2 cellular contexts compared by ENCODE assay signal in the genomic region with DNA sequence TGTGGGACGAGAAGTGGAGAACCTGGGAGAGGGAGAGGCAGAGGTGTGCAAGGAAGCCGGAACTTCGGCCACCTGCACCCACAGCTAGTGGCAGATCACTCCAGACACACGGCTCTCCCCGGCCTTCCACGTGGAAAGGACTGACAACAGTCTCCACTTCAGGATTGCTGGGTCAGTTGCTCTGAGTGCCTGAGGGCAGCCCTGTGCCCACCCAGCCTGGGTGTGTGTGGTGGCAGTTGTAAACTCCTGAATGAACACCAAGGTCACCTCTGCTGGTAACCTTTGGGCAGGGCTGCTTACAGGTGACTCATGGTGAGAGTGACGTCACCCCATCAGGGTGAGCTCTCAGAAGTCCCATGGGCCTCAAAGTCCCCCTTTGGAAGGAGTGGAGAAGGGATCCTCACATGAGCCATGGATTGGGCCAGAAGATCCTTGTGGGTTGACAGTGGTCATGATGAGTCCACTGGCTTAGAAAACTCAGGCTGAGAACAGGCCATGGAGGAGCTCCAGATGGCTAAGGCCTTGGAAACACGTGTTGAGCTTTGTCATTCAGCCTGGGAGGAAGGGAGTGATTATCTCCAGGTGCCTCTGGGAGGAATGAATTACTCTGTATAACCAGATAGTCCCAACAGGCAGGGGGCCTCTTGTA.
TF ChIP-seq lines count a peak whose summit lies in the region.

No MANE protein-coding gene starts in this region.

TF ChIP-seq in HEK293, 187 proteins besides CTCF, POLR2A, EP300 and RAD21 (continued from another document):
- TF ChIP-seq, protein P1, sequence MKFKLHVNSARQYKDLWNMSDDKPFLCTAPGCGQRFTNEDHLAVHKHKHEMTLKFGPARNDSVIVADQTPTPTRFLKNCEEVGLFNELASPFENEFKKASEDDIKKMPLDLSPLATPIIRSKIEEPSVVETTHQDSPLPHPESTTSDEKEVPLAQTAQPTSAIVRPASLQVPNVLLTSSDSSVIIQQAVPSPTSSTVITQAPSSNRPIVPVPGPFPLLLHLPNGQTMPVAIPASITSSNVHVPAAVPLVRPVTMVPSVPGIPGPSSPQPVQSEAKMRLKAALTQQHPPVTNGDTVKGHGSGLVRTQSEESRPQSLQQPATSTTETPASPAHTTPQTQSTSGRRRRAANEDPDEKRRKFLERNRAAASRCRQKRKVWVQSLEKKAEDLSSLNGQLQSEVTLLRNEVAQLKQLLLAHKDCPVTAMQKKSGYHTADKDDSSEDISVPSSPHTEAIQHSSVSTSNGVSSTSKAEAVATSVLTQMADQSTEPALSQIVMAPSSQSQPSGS (tag by site-specific recombination; IDR thresholded peaks at IDR 0.05; ENCODE audit: low read depth), result peak; percentile 61; the same call in 1 of the 2 replicates
- TF ChIP-seq ZNF366 (tag by site-specific recombination; conservative IDR thresholded peaks at IDR 0.05) (peak; percentile 58; the same call in 1 of the 2 replicates), ZFP37 (tag by site-specific recombination; IDR thresholded peaks at IDR 0.05) (0 out of 2 replicates have a peak, but pooled peaks have one; percentile 22), KLF1 (tag by site-specific recombination; IDR thresholded peaks at IDR 0.05) (peak; percentile 66), ZNF629 (tag by site-specific recombination; IDR thresholded peaks at IDR 0.05) (peak; percentile 74; the same call in 1 of the 2 replicates), SP7 (tag by site-specific recombination; IDR thresholded peaks at IDR 0.05) (peak; percentile 70), SALL2 (tag by site-specific recombination; IDR thresholded peaks at IDR 0.05; ENCODE audit: borderline replicate concordance) (no peak), HIC1 (tag by site-specific recombination; IDR thresholded peaks at IDR 0.05) (peak; percentile 87), KLF17 (tag by site-specific recombination; IDR thresholded peaks at IDR 0.05) (peak; percentile 93), ZNF792 (tag by site-specific recombination; IDR thresholded peaks at IDR 0.05) (no peak), ZNF423 (tag by site-specific recombination; IDR thresholded peaks at IDR 0.05) (no peak)
- TF ChIP-seq, protein P2, sequence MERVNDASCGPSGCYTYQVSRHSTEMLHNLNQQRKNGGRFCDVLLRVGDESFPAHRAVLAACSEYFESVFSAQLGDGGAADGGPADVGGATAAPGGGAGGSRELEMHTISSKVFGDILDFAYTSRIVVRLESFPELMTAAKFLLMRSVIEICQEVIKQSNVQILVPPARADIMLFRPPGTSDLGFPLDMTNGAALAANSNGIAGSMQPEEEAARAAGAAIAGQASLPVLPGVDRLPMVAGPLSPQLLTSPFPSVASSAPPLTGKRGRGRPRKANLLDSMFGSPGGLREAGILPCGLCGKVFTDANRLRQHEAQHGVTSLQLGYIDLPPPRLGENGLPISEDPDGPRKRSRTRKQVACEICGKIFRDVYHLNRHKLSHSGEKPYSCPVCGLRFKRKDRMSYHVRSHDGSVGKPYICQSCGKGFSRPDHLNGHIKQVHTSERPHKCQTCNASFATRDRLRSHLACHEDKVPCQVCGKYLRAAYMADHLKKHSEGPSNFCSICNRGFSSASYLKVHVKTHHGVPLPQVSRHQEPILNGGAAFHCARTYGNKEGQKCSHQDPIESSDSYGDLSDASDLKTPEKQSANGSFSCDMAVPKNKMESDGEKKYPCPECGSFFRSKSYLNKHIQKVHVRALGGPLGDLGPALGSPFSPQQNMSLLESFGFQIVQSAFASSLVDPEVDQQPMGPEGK (tag by site-specific recombination; IDR thresholded peaks at IDR 0.05), result peak; percentile 30; the same call in 1 of the 2 replicates

TF ChIP-seq in HepG2, 621 proteins besides CTCF, POLR2A, EP300 and RAD21 (continued from another document and continues in another):
- TF ChIP-seq, protein P3, sequence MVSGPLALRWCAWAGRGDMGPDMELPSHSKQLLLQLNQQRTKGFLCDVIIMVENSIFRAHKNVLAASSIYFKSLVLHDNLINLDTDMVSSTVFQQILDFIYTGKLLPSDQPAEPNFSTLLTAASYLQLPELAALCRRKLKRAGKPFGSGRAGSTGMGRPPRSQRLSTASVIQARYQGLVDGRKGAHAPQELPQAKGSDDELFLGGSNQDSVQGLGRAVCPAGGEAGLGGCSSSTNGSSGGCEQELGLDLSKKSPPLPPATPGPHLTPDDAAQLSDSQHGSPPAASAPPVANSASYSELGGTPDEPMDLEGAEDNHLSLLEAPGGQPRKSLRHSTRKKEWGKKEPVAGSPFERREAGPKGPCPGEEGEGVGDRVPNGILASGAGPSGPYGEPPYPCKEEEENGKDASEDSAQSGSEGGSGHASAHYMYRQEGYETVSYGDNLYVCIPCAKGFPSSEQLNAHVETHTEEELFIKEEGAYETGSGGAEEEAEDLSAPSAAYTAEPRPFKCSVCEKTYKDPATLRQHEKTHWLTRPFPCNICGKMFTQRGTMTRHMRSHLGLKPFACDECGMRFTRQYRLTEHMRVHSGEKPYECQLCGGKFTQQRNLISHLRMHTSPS (CRISPR knock-in tag; IDR thresholded peaks at IDR 0.05; ENCODE audit: low read depth), result peak; percentile 90; the same call in 1 of the 2 replicates
- TF ChIP-seq ZNF775 (CRISPR knock-in tag; IDR thresholded peaks at IDR 0.05; ENCODE audit: borderline replicate concordance) (no peak), ZNF782 (CRISPR knock-in tag; IDR thresholded peaks at IDR 0.05; ENCODE audit: borderline replicate concordance) (0 out of 2 replicates have a peak, but pooled peaks have one; percentile 13), SMAD9 (CRISPR knock-in tag; IDR thresholded peaks at IDR 0.05) (no peak), TRIM24 (CRISPR knock-in tag; IDR thresholded peaks at IDR 0.05) (no peak), FOSL2 (CRISPR knock-in tag; IDR thresholded peaks at IDR 0.05) (peak; percentile 95), ZNF572 (CRISPR knock-in tag; IDR thresholded peaks at IDR 0.05) (0 out of 2 replicates have a peak, but pooled peaks have one; percentile 10), ZC3H13 (CRISPR knock-in tag; IDR thresholded peaks at IDR 0.05) (no peak), SRY (CRISPR knock-in tag; IDR thresholded peaks at IDR 0.05) (0 out of 2 replicates have a peak, but pooled peaks have one; percentile 55), NFKB2 (CRISPR knock-in tag; IDR thresholded peaks at IDR 0.05; ENCODE audit: borderline replicate concordance) (no peak), KDM2A (CRISPR knock-in tag; IDR thresholded peaks at IDR 0.05; ENCODE audit: borderline replicate concordance, low read depth) (no peak), SNAPC5 (CRISPR knock-in tag; IDR thresholded peaks at IDR 0.05; ENCODE audit: borderline replicate concordance) (no peak), NR2F1 (CRISPR knock-in tag; IDR thresholded peaks at IDR 0.05) (peak in 1 of 2 experiments; percentile 57; a peak in 1 of 4 replicates), LCORL (IDR thresholded peaks at IDR 0.05) (no peak), LCORL (CRISPR knock-in tag; IDR thresholded peaks at IDR 0.05) (0 out of 2 replicates have a peak, but pooled peaks have one; percentile 23), HNRNPL (IDR thresholded peaks at IDR 0.05; ENCODE audit: low read depth, low read length) (peak; percentile 76; the same call in 1 of the 2 replicates), PAXIP1 (CRISPR knock-in tag; conservative IDR thresholded peaks at IDR 0.05) (no peak), ZNF343 (CRISPR knock-in tag; IDR thresholded peaks at IDR 0.05) (no peak), MAFF (IDR thresholded peaks at IDR 0.05; ENCODE audit: low read depth, low read length) (no peak), ZNF614 (CRISPR knock-in tag; IDR thresholded peaks at IDR 0.05; ENCODE audit: borderline replicate concordance) (no peak), ZNF431 (CRISPR knock-in tag; IDR thresholded peaks at IDR 0.05; ENCODE audit: borderline replicate concordance, low read depth) (0 out of 2 replicates have a peak, but pooled peaks have one; percentile 37), ZNF792 (CRISPR knock-in tag; IDR thresholded peaks at IDR 0.05) (no peak), KDM5B (CRISPR knock-in tag; IDR thresholded peaks at IDR 0.05; ENCODE audit: borderline replicate concordance) (peak; percentile 46; the same call in 1 of the 2 replicates), ZNF687 (CRISPR knock-in tag; IDR thresholded peaks at IDR 0.05) (peak; percentile 73), HNF4A (CRISPR knock-in tag; IDR thresholded peaks at IDR 0.05) (0 out of 2 replicates have a peak, but pooled peaks have one; percentile 11), ZNF33A (CRISPR knock-in tag; IDR thresholded peaks at IDR 0.05; ENCODE audit: borderline replicate concordance) (no peak), CREB1 (IDR thresholded peaks at IDR 0.05) (peak; percentile 97), CREB1 (CRISPR knock-in tag; IDR thresholded peaks at IDR 0.05) (no peak; the same call in 1 of the 2 replicates), HCFC1 (IDR thresholded peaks at IDR 0.05; ENCODE audit: low read depth, low read length) (no peak), POLR2G (IDR thresholded peaks at IDR 0.05; ENCODE audit: low read depth, low read length) (no peak), ZFP82 (CRISPR knock-in tag; IDR thresholded peaks at IDR 0.05; ENCODE audit: borderline replicate concordance) (no peak), SAP130 (CRISPR knock-in tag; IDR thresholded peaks at IDR 0.05; ENCODE audit: low read depth) (peak; percentile 40; the same call in 1 of the 2 replicates), ESRRA (CRISPR knock-in tag; IDR thresholded peaks at IDR 0.05; ENCODE audit: low read depth) (peak; percentile 97)
- TF ChIP-seq, protein P4, sequence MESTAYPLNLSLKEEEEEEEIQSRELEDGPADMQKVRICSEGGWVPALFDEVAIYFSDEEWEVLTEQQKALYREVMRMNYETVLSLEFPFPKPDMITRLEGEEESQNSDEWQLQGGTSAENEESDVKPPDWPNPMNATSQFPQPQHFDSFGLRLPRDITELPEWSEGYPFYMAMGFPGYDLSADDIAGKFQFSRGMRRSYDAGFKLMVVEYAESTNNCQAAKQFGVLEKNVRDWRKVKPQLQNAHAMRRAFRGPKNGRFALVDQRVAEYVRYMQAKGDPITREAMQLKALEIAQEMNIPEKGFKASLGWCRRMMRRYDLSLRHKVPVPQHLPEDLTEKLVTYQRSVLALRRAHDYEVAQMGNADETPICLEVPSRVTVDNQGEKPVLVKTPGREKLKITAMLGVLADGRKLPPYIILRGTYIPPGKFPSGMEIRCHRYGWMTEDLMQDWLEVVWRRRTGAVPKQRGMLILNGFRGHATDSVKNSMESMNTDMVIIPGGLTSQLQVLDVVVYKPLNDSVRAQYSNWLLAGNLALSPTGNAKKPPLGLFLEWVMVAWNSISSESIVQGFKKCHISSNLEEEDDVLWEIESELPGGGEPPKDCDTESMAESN (CRISPR knock-in tag; conservative IDR thresholded peaks at IDR 0.05), result 0 out of 2 replicates have a peak, but pooled peaks have one; percentile 26
